Comparison of ENCODE assay signal across 28 cellular contexts in genomic region chr15:29425864-29426263, GRCh38.
DNase-seq lines count a peak whose midpoint lies in the region; ATAC-seq, FAIRE-seq and TF ChIP-seq lines count a peak whose summit lies in the region.
"Had no signal": no experiment of that assay in that cellular context is flagged by ENCODE, and none has a peak within 500 bp of the region (broad histone marks: within the 10 kb centered on the region; RNA-seq: fewer than 3 reads in every experiment).

No MANE protein-coding gene starts in this region.

- H3K36me3 ChIP-seq in pancreas (no peaks in the 10 kb centered on the region), sigmoid colon (no peaks in the 10 kb centered on the region)
- H3K36me3 ChIP-seq: BE2C; BLaER1 treated with 17β-estradiol and CSF1 and Interleukin-3, amounts not matched to agents 10 nM and 100 nM had no signal

- peaks cover 4 to 10% of the 10 kb centered on the region in 2 donors for H3K9me3 Mint-ChIP-seq in stimulated activated naive B cell treated with anti-CD40 and anti-IgM and Interleukin-4, amounts not matched to agents 10 μg/mL and 1 μg/mL and 100 μg/mL, for 72 hours
- H3K9me3 Mint-ChIP-seq: CD4-positive, alpha-beta T cell had no signal

- H3K9me3 ChIP-seq in pancreas (no peaks in the 10 kb centered on the region), sigmoid colon (no peaks in the 10 kb centered on the region)
- H3K9me3 ChIP-seq: BE2C had no signal

- H3K27me3 Mint-ChIP-seq in stimulated activated naive B cell treated with anti-CD40 and anti-IgM and Interleukin-4, amounts not matched to agents 10 μg/mL and 1 μg/mL and 100 μg/mL, for 72 hours = no peaks in the 10 kb centered on the region

- no peaks in the 10 kb centered on the region for H3K36me3 Mint-ChIP-seq in stimulated activated naive B cell treated with anti-CD40 and anti-IgM and Interleukin-4, amounts not matched to agents 10 μg/mL and 1 μg/mL and 100 μg/mL, for 72 hours
- H3K36me3 Mint-ChIP-seq: CD14-positive monocyte; CD8-positive, alpha-beta memory T cell had no signal

- H3K27me3 ChIP-seq in pancreas (no peaks in the 10 kb centered on the region), sigmoid colon (no peaks in the 10 kb centered on the region)
- H3K27me3 ChIP-seq: BE2C; BLaER1 treated with 17β-estradiol and CSF1 and Interleukin-3, amounts not matched to agents 10 nM and 100 nM had no signal

- H3K27ac ChIP-seq in pancreas (no peak overlapping the region), sigmoid colon (no peak overlapping the region)
- H3K27ac ChIP-seq: 22Rv1; A549; BLaER1 treated with 17β-estradiol and CSF1 and Interleukin-3, amounts not matched to agents 10 nM and 100 nM; GM23248 had no signal

- FAIRE-seq in A204.1 (lab: Jason Lieb, UNC) = peak; percentile 95
- FAIRE-seq in TTC549 (lab: Jason Lieb, UNC) = peak; percentile 80
- FAIRE-seq in endometrium (lab: Jason Lieb, UNC) = peak; percentile 92
- FAIRE-seq in pancreas (lab: Jason Lieb, UNC) = peak; percentile 88
- FAIRE-seq: D721Med, GM12891, GM18507, H1 had no signal

- TF ChIP-seq EP300 in sigmoid colon (IDR thresholded peaks at IDR 0.05) = no peak

- DNase-seq in pancreas = no peak
- no peak for DNase-seq in sigmoid colon
- no peak for DNase-seq in stimulated activated naive B cell treated with anti-CD40 and anti-IgM and Interleukin-4, amounts not matched to agents 10 μg/mL and 1 μg/mL and 100 μg/mL, for 72 hours
- DNase-seq in NCI-H69 (lab: John Stamatoyannopoulos, UW) = no peak
- DNase-seq: ACHN; AML-193; BE2C; CD4-positive, alpha-beta T cell; CD8-positive, alpha-beta memory T cell; DMS 273 treated with DMSO at 0.1 percent for 48 hours; DMS79; EL; GF-D8; GM23248; H7; HCEC 1CT had no signal

- H3K27ac Mint-ChIP-seq in stimulated activated naive B cell treated with anti-CD40 and anti-IgM and Interleukin-4, amounts not matched to agents 10 μg/mL and 1 μg/mL and 100 μg/mL, for 72 hours = no peak overlapping the region
- H3K27ac Mint-ChIP-seq: CD4-positive, alpha-beta T cell; CD8-positive, alpha-beta memory T cell had no signal

- TF ChIP-seq CTCF in pancreas (IDR thresholded peaks at IDR 0.05) (no peak), sigmoid colon (IDR thresholded peaks at IDR 0.05) (no peak)

- no peak for TF ChIP-seq POLR2A in sigmoid colon (IDR thresholded peaks at IDR 0.05)

- H3K4me1 ChIP-seq in pancreas = no peaks in the 10 kb centered on the region
- peaks cover 0 to 5% (median 2%) of the 10 kb centered on the region in 4 donors for H3K4me1 ChIP-seq in sigmoid colon
- H3K4me1 ChIP-seq: A549, BE2C had no signal

- no peak overlapping the region for H3K4me3 Mint-ChIP-seq in stimulated activated naive B cell treated with anti-CD40 and anti-IgM and Interleukin-4, amounts not matched to agents 10 μg/mL and 1 μg/mL and 100 μg/mL, for 72 hours
- H3K4me3 Mint-ChIP-seq: CD14-positive monocyte; CD4-positive, alpha-beta T cell; CD8-positive, alpha-beta memory T cell had no signal

- intact Hi-C loops in pancreas (cut with DNase I) = no loop called here
- intact Hi-C loops in sigmoid colon (cut with DNase I) = no loop called here

- H3K4me1 Mint-ChIP-seq in stimulated activated naive B cell treated with anti-CD40 and anti-IgM and Interleukin-4, amounts not matched to agents 10 μg/mL and 1 μg/mL and 100 μg/mL, for 72 hours = no peaks in the 10 kb centered on the region
- H3K4me1 Mint-ChIP-seq: CD14-positive monocyte; CD8-positive, alpha-beta memory T cell had no signal

- H3K4me3 ChIP-seq in pancreas = no peak overlapping the region
- no peak overlapping the region for H3K4me3 ChIP-seq in sigmoid colon
- H3K4me3 ChIP-seq: A549; BLaER1 treated with 17β-estradiol and CSF1 and Interleukin-3, amounts not matched to agents 10 nM and 100 nM; GM23248 had no signal

- ATAC-seq in pancreas = no peak
- ATAC-seq in GM21367 (IDR thresholded peaks at IDR 0.05; ENCODE audit: unreplicated experiment) = no peak
- no peak for ATAC-seq in stimulated activated naive B cell treated with anti-CD40 and anti-IgM and Interleukin-4, amounts not matched to agents 10 μg/mL and 1 μg/mL and 100 μg/mL, for 72 hours (replicated peaks)
- ATAC-seq: A549 had no signal
